Comparison of ENCODE assay signal across 1 cellular context in genomic region chr2:41934323-41935003, GRCh38.
TF ChIP-seq lines count a peak whose summit lies in the region.

No MANE protein-coding gene starts in this region.

TF ChIP-seq in H1, 55 proteins besides CTCF, POLR2A, EP300 and RAD21:
- TF ChIP-seq BACH1 (IDR thresholded peaks at IDR 0.05; ENCODE audit: low read length) (no peak), CTBP2 (IDR thresholded peaks at IDR 0.05; ENCODE audit: borderline replicate concordance, insufficient read depth, insufficient read length, low read length) (no peak), JUN (IDR thresholded peaks at IDR 0.05; ENCODE audit: low read depth, low read length) (no peak), CREB1 (IDR thresholded peaks at IDR 0.05) (no peak), ATF3 (IDR thresholded peaks at IDR 0.05; ENCODE audit: insufficient read depth, low read depth, low read length) (no peak), TAF1 (IDR thresholded peaks at IDR 0.05; ENCODE audit: low read depth, low read length) (no peak), CBX5 (IDR thresholded peaks at IDR 0.05; ENCODE audit: low read depth, low read length) (no peak), SP4 (IDR thresholded peaks at IDR 0.05; ENCODE audit: low read length) (no peak), CEBPB (IDR thresholded peaks at IDR 0.05; ENCODE audit: low read depth, low read length) (no peak), KDM1A (IDR thresholded peaks at IDR 0.05; ENCODE audit: borderline replicate concordance, low read length) (no peak), HDAC2 (IDR thresholded peaks at IDR 0.05; ENCODE audit: borderline replicate concordance in 1 of 2, low read depth in 2 of 2, low read length in 2 of 2) (no peak)
